In the genomic region with DNA sequence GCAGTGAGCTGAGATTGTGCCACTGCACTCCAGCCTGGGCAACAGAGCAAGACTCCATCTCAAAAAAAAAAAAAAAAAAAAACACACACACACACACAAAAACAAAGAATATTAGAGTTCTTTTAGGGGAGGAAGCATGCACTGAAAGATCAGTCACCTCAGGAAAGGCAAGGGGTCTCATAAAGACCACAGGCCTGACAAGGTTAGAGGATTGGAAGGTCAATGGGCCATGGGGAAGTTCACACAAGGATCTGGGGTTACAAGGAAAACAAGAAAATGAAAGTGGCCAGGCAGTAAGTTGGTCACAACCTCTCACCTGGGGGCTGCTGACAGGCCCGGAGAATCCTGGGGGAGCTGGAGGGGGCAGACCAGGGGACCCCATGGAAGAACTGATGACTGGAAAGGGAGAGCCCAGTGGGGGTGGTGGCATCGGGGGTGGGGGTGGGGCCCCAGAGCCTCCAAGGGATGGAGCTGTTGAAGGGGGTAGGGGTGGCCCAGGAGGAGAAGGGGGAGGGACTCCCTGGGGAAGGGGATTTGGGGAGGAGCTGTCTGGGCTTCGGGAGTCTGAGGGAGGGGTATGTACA, we compare ENCODE assay signal across 9 cellular contexts. TPM values are rescaled to one million over a fixed set of nuclear protein-coding genes. Genes with fewer than 3 reads are reported as not detected.
DNase-seq lines count a peak whose midpoint lies in the region; ATAC-seq, FAIRE-seq and TF ChIP-seq lines count a peak whose summit lies in the region.
"Had no signal": no experiment of that assay in that cellular context is flagged by ENCODE, and none has a peak within 500 bp of the region (broad histone marks: within the 10 kb centered on the region; RNA-seq: fewer than 3 reads in every experiment).

No MANE protein-coding gene starts in this region.

- DNase-seq in CD8-positive, alpha-beta T cell = no peak
- no peak for DNase-seq in H1 (ENCODE audit: low read depth in 1 of 2, low spot score in 2 of 2)
- DNase-seq in osteoblast (ENCODE audit: insufficient read length, low spot score, missing footprints) = peak; percentile 81
- no peak for DNase-seq in GDM1 (lab: John Stamatoyannopoulos, UW)
- DNase-seq in NCI-H524 treated with DMSO at 0.1 percent for 48 hours (lab: John Stamatoyannopoulos, UW) = no peak
- DNase-seq: NCI-H1436 treated with DMSO at 0.1 percent for 48 hours had no signal

- H2BK120ac ChIP-seq in H1 (replicated peaks; ENCODE audit: low read depth, low read length) = no peak overlapping the region

- no peak for TF ChIP-seq POLR2A in H1 (IDR thresholded peaks at IDR 0.05; ENCODE audit: control extremely low read depth in 1 of 2, low read depth in 2 of 2, low read length in 2 of 2)

- H3K4me3 Mint-ChIP-seq in CD8-positive, alpha-beta T cell = peak overlapping the region; percentile 98

- H3K9me3 Mint-ChIP-seq in CD8-positive, alpha-beta T cell = no peaks in the 10 kb centered on the region

- no peaks in the 10 kb centered on the region for H3K9me2 ChIP-seq in OCI-LY1 (ENCODE audit: low read depth, low read length)

- H3K36me3 Mint-ChIP-seq in CD8-positive, alpha-beta T cell = peaks cover 78% of the 10 kb centered on the region

- H4K5ac ChIP-seq in H1 (ENCODE audit: insufficient read length, low read depth, low read length) = no peak overlapping the region

- peak overlapping the region; percentile 95 for H3K4me2 ChIP-seq in OCI-LY1 (ENCODE audit: low read length)
- H3K4me2 ChIP-seq in H1 (ENCODE audit: insufficient read depth in 1 of 2, low read depth in 2 of 2, low read length in 2 of 2) = peak overlapping the region; percentile 96 to 99
- H3K4me2 ChIP-seq in osteoblast (ENCODE audit: insufficient read depth, low read length) = peak overlapping the region; percentile 99

- TF ChIP-seq RAD21 in H1 (IDR thresholded peaks at IDR 0.05 in 1 of 2, conservative IDR thresholded peaks at IDR 0.05 in 1 of 2; ENCODE audit: low read depth in 2 of 2, low read length in 2 of 2) = no peak

- no peak overlapping the region for H4K91ac ChIP-seq in H1 (replicated peaks; ENCODE audit: insufficient read length, low read length)

- H3K27me3 Mint-ChIP-seq in CD8-positive, alpha-beta T cell (ENCODE audit: low read depth) = no peaks in the 10 kb centered on the region

- H2BK20ac ChIP-seq in H1 (ENCODE audit: low read length) = no peak overlapping the region

- peaks cover 16% of the 10 kb centered on the region for H3K79me1 ChIP-seq in H1 (ENCODE audit: low read depth, low read length)

- H2BK15ac ChIP-seq in H1 (ENCODE audit: low read length) = no peak overlapping the region

- H3K36me3 ChIP-seq in CD8-positive, alpha-beta T cell (ENCODE audit: insufficient read depth, low read length) = peaks cover 48% of the 10 kb centered on the region
- H3K36me3 ChIP-seq in OCI-LY1 (ENCODE audit: insufficient read depth, low read length) (peaks cover 51% of the 10 kb centered on the region), H1 (ENCODE audit: control insufficient read depth in 2 of 4, insufficient read depth in 4 of 4, low read length in 3 of 4) (peaks cover 7 to 31% (median 22%) of the 10 kb centered on the region in 4 experiments), osteoblast (ENCODE audit: insufficient read depth, low read length) (peaks cover 60% of the 10 kb centered on the region)

- FAIRE-seq in H1 (lab: Jason Lieb, UNC) = no peak

- H4K8ac ChIP-seq in H1 (ENCODE audit: extremely low read depth, insufficient read depth, low read length) = no peak overlapping the region

- H3K79me2 ChIP-seq in OCI-LY1 (ENCODE audit: insufficient read depth, low read length) (no peaks in the 10 kb centered on the region), H1 (ENCODE audit: control insufficient read depth in 1 of 2, insufficient read depth in 2 of 2, low read length in 2 of 2) (peaks cover 3 to 22% of the 10 kb centered on the region in 2 experiments; a peak in 3 of 4 replicates), osteoblast (ENCODE audit: insufficient read depth, low read length) (peaks cover 65% of the 10 kb centered on the region)

- intact Hi-C loops in CD8-positive, alpha-beta T cell (cut with DNase I, micrococcal nuclease) = loop anchor here in 1 of 2 experiments (5.0 kb wide), 1 partner anchor 82 kb away; no protein-coding TSS in a partner anchor

- whole genome bisulfite sequencing in H1 (ENCODE audit: extremely low coverage in 1 of 2, insufficient coverage in 1 of 2, insufficient read length in 1 of 2, insufficient replicate concordance in 2 of 2, low coverage in 1 of 2, low lambda C conversion rate in 2 of 2, missing lambda C conversion rate in 1 of 2), 2 experiments = 83% methylated on average over 1 of the region's 3 CpGs; no CpG with 5 or more reads in 1 of the 2 experiments

- POLR2A ChIA-PET in CD8-positive, alpha-beta T cell (lab: Charles Lee) = interaction anchor here (1.7 kb wide), 1 partner anchor 49 kb away, joined by 5 read pairs; no protein-coding TSS in a partner anchor
- POLR2A ChIA-PET in H1 (lab: Charles Lee; ENCODE audit: partially characterized antibody) = interaction anchor here (0.6 to 2.6 kb wide), 7 partner anchors 9 to 228 kb away, joined by 3 to 10 read pairs (median 3); a partner anchor contains a TSS

- no peak overlapping the region for H3K23ac ChIP-seq in H1 (ENCODE audit: insufficient read length)

- no peak overlapping the region for H3K27ac ChIP-seq in CD8-positive, alpha-beta T cell (ENCODE audit: low read depth, low read length)
- no peak overlapping the region for H3K27ac ChIP-seq in OCI-LY1 (ENCODE audit: low read depth, low read length, poor library complexity, severe bottlenecking)
- H3K27ac ChIP-seq in H1 (ENCODE audit: low read depth, low read length) = no peak overlapping the region
- peak overlapping the region; percentile 98 for H3K27ac ChIP-seq in osteoblast (ENCODE audit: low read depth, low read length)

- ATAC-seq in CD8-positive, alpha-beta T cell = no peak
- ATAC-seq in HG02938 (IDR thresholded peaks at IDR 0.05; ENCODE audit: unreplicated experiment) = no peak
- no peak for ATAC-seq in GM19324 (IDR thresholded peaks at IDR 0.05; ENCODE audit: low FRiP score, unreplicated experiment)

- H3K4ac ChIP-seq in H1 (replicated peaks; ENCODE audit: insufficient read length, low read depth, low read length) = no peak overlapping the region

- H3K18ac ChIP-seq in H1 (ENCODE audit: extremely low read depth, low read length) = no peak overlapping the region

- H3K23me2 ChIP-seq in H1 (ENCODE audit: low read depth, low read length) = peaks cover 11% of the 10 kb centered on the region

- peaks cover 45% of the 10 kb centered on the region for H3K4me1 ChIP-seq in CD8-positive, alpha-beta T cell (ENCODE audit: insufficient read depth, low read length)
- peaks cover 34% of the 10 kb centered on the region for H3K4me1 ChIP-seq in OCI-LY1 (ENCODE audit: insufficient read depth, low read length, severe bottlenecking)
- peaks cover 6 to 21% (median 9%) of the 10 kb centered on the region in 4 experiments for H3K4me1 ChIP-seq in H1 (replicated peaks in 1 of 4; ENCODE audit: control insufficient read depth in 3 of 4, insufficient read depth in 4 of 4, low read length in 3 of 4)
- peaks cover 39% of the 10 kb centered on the region for H3K4me1 ChIP-seq in osteoblast (ENCODE audit: insufficient read depth, low read length)

- TF ChIP-seq CTCF in CD8-positive, alpha-beta T cell (IDR thresholded peaks at IDR 0.05) = no peak
- no peak for TF ChIP-seq CTCF in OCI-LY1 (IDR thresholded peaks at IDR 0.05; ENCODE audit: low read length)
- TF ChIP-seq CTCF in H1 (IDR thresholded peaks at IDR 0.05; ENCODE audit: control extremely low read depth in 1 of 3, insufficient read depth in 1 of 3, low read depth in 1 of 3, low read length in 3 of 3) = no peak
- TF ChIP-seq CTCF in osteoblast (IDR thresholded peaks at IDR 0.05; ENCODE audit: extremely low read depth, low read depth, low read length) = no peak

- peak overlapping the region; percentile 95 for H3K27ac Mint-ChIP-seq in CD8-positive, alpha-beta T cell

- H3K4me1 Mint-ChIP-seq in CD8-positive, alpha-beta T cell (ENCODE audit: low read depth) = peaks cover 68% of the 10 kb centered on the region

- H3K9me3 ChIP-seq in CD8-positive, alpha-beta T cell (ENCODE audit: low read length) = no peaks in the 10 kb centered on the region
- H3K9me3 ChIP-seq in OCI-LY1 (ENCODE audit: low read length) (no peaks in the 10 kb centered on the region), H1 (ENCODE audit: insufficient read depth in 2 of 2, low read depth in 1 of 2, low read length in 1 of 2) (no peaks in the 10 kb centered on the region), osteoblast (ENCODE audit: low read depth, low read length) (no peaks in the 10 kb centered on the region)

- no peak overlapping the region for H3K14ac ChIP-seq in H1 (ENCODE audit: insufficient read length)

- no peak overlapping the region for H2AK5ac ChIP-seq in H1 (ENCODE audit: low read depth, low read length)

- H4K20me1 ChIP-seq in OCI-LY1 (ENCODE audit: insufficient read depth, low read length) (no peaks in the 10 kb centered on the region), H1 (replicated peaks in 1 of 2; ENCODE audit: control insufficient read depth in 1 of 2, insufficient read depth in 2 of 2, low read length in 2 of 2) (peaks cover 4 to 21% of the 10 kb centered on the region in 2 experiments), osteoblast (ENCODE audit: insufficient read depth, low read length) (peaks cover 69% of the 10 kb centered on the region)

- no peaks in the 10 kb centered on the region for H3K27me3 ChIP-seq in CD8-positive, alpha-beta T cell (ENCODE audit: insufficient read depth, low read length)
- H3K27me3 ChIP-seq in OCI-LY1 (ENCODE audit: insufficient read depth, low read length) = no peaks in the 10 kb centered on the region
- no peaks in the 10 kb centered on the region for H3K27me3 ChIP-seq in H1 (replicated peaks in 1 of 4; ENCODE audit: control insufficient read depth in 3 of 4, extremely low read depth in 1 of 4, insufficient read depth in 3 of 4, low read length in 3 of 4)
- H3K27me3 ChIP-seq in osteoblast (ENCODE audit: insufficient read depth, low read length) = no peaks in the 10 kb centered on the region

- H2AFZ ChIP-seq in OCI-LY1 (ENCODE audit: low read length) (no peak overlapping the region), H1 (ENCODE audit: low read length) (no peak overlapping the region), osteoblast (ENCODE audit: low read length) (no peak overlapping the region)

- H2BK12ac ChIP-seq in H1 (ENCODE audit: low read depth, low read length) = no peak overlapping the region

- H3K56ac ChIP-seq in H1 (replicated peaks; ENCODE audit: insufficient read length, low read depth, low read length) = no peak overlapping the region

- H3F3A ChIP-seq in OCI-LY1 (ENCODE audit: insufficient read depth, low read length) = no peaks in the 10 kb centered on the region

- TF ChIP-seq EP300 in H1 (IDR thresholded peaks at IDR 0.05; ENCODE audit: borderline replicate concordance in 1 of 2, low read depth in 2 of 2, low read length in 2 of 2) = no peak

- H2BK5ac ChIP-seq in H1 (ENCODE audit: low read depth, low read length) = 0 out of 2 replicates have a peak overlapping the region, but pooled peaks have one; percentile 96

- peak overlapping the region; percentile 85; the same call in 1 of the 2 replicates for H3K9ac ChIP-seq in OCI-LY1 (ENCODE audit: low read length)
- H3K9ac ChIP-seq in H1 (replicated peaks in 1 of 4; ENCODE audit: extremely low read depth in 1 of 4, low read depth in 3 of 4, low read length in 3 of 4) = no peak overlapping the region

- H3K4me3 ChIP-seq in CD8-positive, alpha-beta T cell (ENCODE audit: low read depth, low read length) = no peak overlapping the region
- peak overlapping the region; percentile 91 for H3K4me3 ChIP-seq in OCI-LY1 (ENCODE audit: low read depth, low read length, poor library complexity, severe bottlenecking)
- H3K4me3 ChIP-seq in H1 (ENCODE audit: extremely low read depth in 1 of 4, insufficient read depth in 2 of 4, low read depth in 3 of 4, low read length in 4 of 4) = peak overlapping the region in 2 of 4 experiments; percentile 87 to 88; a peak in 4 of 8 replicates
- H3K4me3 ChIP-seq in osteoblast (ENCODE audit: insufficient read depth, low read length) = peak overlapping the region; percentile 81

- CTCF ChIA-PET in CD8-positive, alpha-beta T cell (lab: Charles Lee) = interaction anchor here (1.4 to 7.3 kb wide), 4 partner anchors 10 to 77 kb away, joined by 5 to 76 read pairs (median 29); a partner anchor contains a TSS
- CTCF ChIA-PET in H1 (lab: Charles Lee; ENCODE audit: partially characterized antibody) = interaction anchor here (1.0 to 3.1 kb wide), 4 partner anchors 9 to 82 kb away, joined by 3 to 30 read pairs (median 17); no protein-coding TSS in a partner anchor

RNA-seq across cellular contexts. Expression of a gene that starts 1.5 kb away (rescaled TPM):
- 10 to 100 TPM; 39.2 to 40.0 TPM for total RNA-seq in CD8-positive, alpha-beta T cell
- 17.8 and 18.1 TPM in 2 replicates for total RNA-seq in H1 (2021; fragmentation: NEBNext Ultra II Directional; extraction: Animal tissue kit (Norgen Biotek cat#: 25700))
- polyA plus RNA-seq in H1 (2011; rRNA removed) = 13.0 and 13.9 TPM in 2 replicates
- polyA plus RNA-seq in H1 (2011; cell fraction: cytosol; rRNA removed) = 16.9 TPM
- polyA plus RNA-seq in H1 (2011; cell fraction: nucleus; rRNA removed) = 66.2 TPM
- polyA plus RNA-seq in H1 (2012, experiment 1 of 2) = 19.8 to 22.9 TPM (median 20.3 TPM) in 4 replicates
- 16.5 TPM for polyA plus RNA-seq in H1 (2012, experiment 2 of 2)
- polyA plus RNA-seq in H1 (2013, experiment 1 of 2) = 10.0 TPM
- 8.4 TPM for polyA plus RNA-seq in H1 (2013, experiment 2 of 2)
- 21.1 and 23.4 TPM in 2 replicates for polyA minus RNA-seq in H1 (2011; rRNA and poly(A)+ RNA removed)
- polyA minus RNA-seq in H1 (2011; cell fraction: cytosol; rRNA and poly(A)+ RNA removed) = 12.0 TPM
- 18.4 TPM for polyA minus RNA-seq in H1 (2011; cell fraction: nucleus; rRNA and poly(A)+ RNA removed)
- total RNA-seq in osteoblast = 19.2 and 20.9 TPM in 2 replicates

RNA-seq across cellular contexts. Expression of a gene that starts 1.7 kb away (rescaled TPM):
- total RNA-seq in CD8-positive, alpha-beta T cell = 10 to 100 TPM in 1 of 2 experiments, 1 to 10 TPM in 1; 9.7 to 11.0 TPM
- 120 and 123 TPM in 2 replicates for total RNA-seq in H1 (2021; fragmentation: NEBNext Ultra II Directional; extraction: Animal tissue kit (Norgen Biotek cat#: 25700))
- polyA plus RNA-seq in H1 (2011; rRNA removed) = 63.3 and 70.2 TPM in 2 replicates
- polyA plus RNA-seq in H1 (2011; cell fraction: cytosol; rRNA removed) = 82.9 TPM
- polyA plus RNA-seq in H1 (2011; cell fraction: nucleus; rRNA removed) = 75.8 TPM
- 144 to 176 TPM (median 153 TPM) in 4 replicates for polyA plus RNA-seq in H1 (2012, experiment 1 of 2)
- polyA plus RNA-seq in H1 (2012, experiment 2 of 2) = 57.8 TPM
- polyA plus RNA-seq in H1 (2013, experiment 1 of 2) = 66.7 TPM
- 81.1 TPM for polyA plus RNA-seq in H1 (2013, experiment 2 of 2)
- polyA minus RNA-seq in H1 (2011; rRNA and poly(A)+ RNA removed) = 86.6 and 90.3 TPM in 2 replicates
- polyA minus RNA-seq in H1 (2011; cell fraction: cytosol; rRNA and poly(A)+ RNA removed) = 34.1 TPM
- polyA minus RNA-seq in H1 (2011; cell fraction: nucleus; rRNA and poly(A)+ RNA removed) = 29.8 TPM
- 108 and 109 TPM in 2 replicates for total RNA-seq in osteoblast

RNA-seq across cellular contexts. Expression of a gene that starts 5.5 kb away (rescaled TPM):
- total RNA-seq in CD8-positive, alpha-beta T cell = 10 to 100 TPM in 1 of 2 experiments, 1 to 10 TPM in 1; 7.0 to 10.4 TPM
- total RNA-seq in H1 (2021; fragmentation: NEBNext Ultra II Directional; extraction: Animal tissue kit (Norgen Biotek cat#: 25700)) = 3.3 and 3.6 TPM in 2 replicates
- polyA plus RNA-seq in H1 (2011; rRNA removed) = 17.1 and 22.0 TPM in 2 replicates
- polyA plus RNA-seq in H1 (2011; cell fraction: cytosol; rRNA removed) = 19.1 TPM
- 14.9 TPM for polyA plus RNA-seq in H1 (2011; cell fraction: nucleus; rRNA removed)
- 5.5 to 9.2 TPM (median 7.1 TPM) in 4 replicates for polyA plus RNA-seq in H1 (2012, experiment 1 of 2)
- polyA plus RNA-seq in H1 (2012, experiment 2 of 2) = 10.3 TPM
- polyA plus RNA-seq in H1 (2013, experiment 1 of 2) = 4.2 TPM
- 4.5 TPM for polyA plus RNA-seq in H1 (2013, experiment 2 of 2)
- polyA minus RNA-seq in H1 (2011; rRNA and poly(A)+ RNA removed) = 4.1 and 4.2 TPM in 2 replicates
- 4.0 TPM for polyA minus RNA-seq in H1 (2011; cell fraction: cytosol; rRNA and poly(A)+ RNA removed)
- polyA minus RNA-seq in H1 (2011; cell fraction: nucleus; rRNA and poly(A)+ RNA removed) = 4.2 TPM
- total RNA-seq in osteoblast = 2.7 and 3.3 TPM in 2 replicates

RNA-seq across cellular contexts. Expression of a gene that starts 6.7 kb away (rescaled TPM):
- total RNA-seq in CD8-positive, alpha-beta T cell = 1 to 10 TPM; 1.5 to 1.9 TPM
- total RNA-seq in H1 (2021; fragmentation: NEBNext Ultra II Directional; extraction: Animal tissue kit (Norgen Biotek cat#: 25700)) = 2.8 and 3.5 TPM in 2 replicates
- polyA plus RNA-seq in H1 (2011; rRNA removed) = 3.8 and 4.7 TPM in 2 replicates
- 3.6 TPM for polyA plus RNA-seq in H1 (2011; cell fraction: cytosol; rRNA removed)
- 35.4 TPM for polyA plus RNA-seq in H1 (2011; cell fraction: nucleus; rRNA removed)
- 3.6 to 5.4 TPM (median 4.7 TPM) in 4 replicates for polyA plus RNA-seq in H1 (2012, experiment 1 of 2)
- polyA plus RNA-seq in H1 (2012, experiment 2 of 2) = 2.6 TPM
- polyA plus RNA-seq in H1 (2013, experiment 1 of 2) = 3.4 TPM
- polyA plus RNA-seq in H1 (2013, experiment 2 of 2) = 3.2 TPM
- polyA minus RNA-seq in H1 (2011; rRNA and poly(A)+ RNA removed) = 1.8 and 2.2 TPM in 2 replicates
- polyA minus RNA-seq in H1 (2011; cell fraction: cytosol; rRNA and poly(A)+ RNA removed) = 0.59 TPM
- 3.3 TPM for polyA minus RNA-seq in H1 (2011; cell fraction: nucleus; rRNA and poly(A)+ RNA removed)
- 1.8 TPM in 2 replicates for total RNA-seq in osteoblast

RNA-seq across cellular contexts. Expression of a gene that starts 9.4 kb away (rescaled TPM):
- total RNA-seq in CD8-positive, alpha-beta T cell = 10 to 100 TPM; 29.1 to 29.5 TPM
- total RNA-seq in H1 (2021; fragmentation: NEBNext Ultra II Directional; extraction: Animal tissue kit (Norgen Biotek cat#: 25700)) = 26.0 and 27.4 TPM in 2 replicates
- 16.4 and 26.0 TPM in 2 replicates for polyA plus RNA-seq in H1 (2011; rRNA removed)
- polyA plus RNA-seq in H1 (2011; cell fraction: cytosol; rRNA removed) = 21.6 TPM
- polyA plus RNA-seq in H1 (2011; cell fraction: nucleus; rRNA removed) = 47.7 TPM
- 28.0 to 35.2 TPM (median 32.1 TPM) in 4 replicates for polyA plus RNA-seq in H1 (2012, experiment 1 of 2)
- 17.7 TPM for polyA plus RNA-seq in H1 (2012, experiment 2 of 2)
- 20.9 TPM for polyA plus RNA-seq in H1 (2013, experiment 1 of 2)
- polyA plus RNA-seq in H1 (2013, experiment 2 of 2) = 20.0 TPM
- 12.0 and 14.3 TPM in 2 replicates for polyA minus RNA-seq in H1 (2011; rRNA and poly(A)+ RNA removed)
- polyA minus RNA-seq in H1 (2011; cell fraction: cytosol; rRNA and poly(A)+ RNA removed) = 9.2 TPM
- polyA minus RNA-seq in H1 (2011; cell fraction: nucleus; rRNA and poly(A)+ RNA removed) = 6.3 TPM
- total RNA-seq in osteoblast = 34.0 and 34.2 TPM in 2 replicates
